In genomic region chr7:135234727-135235126, GRCh38 we compare ENCODE assay signal across 35 cellular contexts. TPM values are rescaled to one million over a fixed set of nuclear protein-coding genes. Genes with fewer than 3 reads are reported as not detected.
"Had no signal": no experiment of that assay in that cellular context is flagged by ENCODE, and none has a peak within 500 bp of the region (broad histone marks: within the 10 kb centered on the region; RNA-seq: fewer than 3 reads in every experiment).

No MANE protein-coding gene starts in this region.

- H3K4me3 Mint-ChIP-seq: natural killer cell treated with Interleukin-12 subunit alpha and Interleukin-12 subunit beta and Interleukin-15 and Interleukin-18, amount 100 ng/mL, for 72 hours; nephron progenitor cell; neural crest cell; stimulated activated memory B cell treated with anti-CD40 and anti-IgM and Interleukin-4, amounts not matched to agents 10 μg/mL and 1 μg/mL and 100 μg/mL, for 72 hours; stimulated activated naive CD8-positive, alpha-beta T cell treated with anti-CD3 and anti-CD28 coated beads, Interleukin-15, amount 100 ng/mL, for 72 hours; type B pancreatic cell had no signal

- H3K27ac Mint-ChIP-seq: naive thymus-derived CD8-positive, alpha-beta T cell; natural killer cell treated with Interleukin-12 subunit alpha and Interleukin-12 subunit beta and Interleukin-15 and Interleukin-18, amount 100 ng/mL, for 72 hours; nephron progenitor cell; progenitor cell of endocrine pancreas; stimulated activated memory B cell treated with anti-CD40 and anti-IgM and Interleukin-4, amounts not matched to agents 10 μg/mL and 1 μg/mL and 100 μg/mL, for 72 hours; stimulated activated naive CD8-positive, alpha-beta T cell treated with anti-CD3 and anti-CD28 coated beads, Interleukin-15, amount 100 ng/mL, for 72 hours; type B pancreatic cell had no signal

- H3K9ac ChIP-seq: parathyroid adenoma had no signal

- H3K9me3 ChIP-seq: neutrophil, ovary, psoas muscle, right lobe of liver, spleen, suprapubic skin, testis, tibial artery, transverse colon, upper lobe of right lung, uterus had no signal

- H3K27me3 ChIP-seq: neutrophil, ovary, right lobe of liver, suprapubic skin, testis, tibial artery, transverse colon, upper lobe of right lung, uterus had no signal

- H3K4me2 ChIP-seq: smooth muscle cell had no signal

- DNase-seq: naive thymus-derived CD8-positive, alpha-beta T cell; nephron progenitor cell; nucleus accumbens; ovary; psoas muscle; right cardiac atrium; right lobe of liver; spleen; stimulated activated CD4-positive, alpha-beta T cell treated with anti-CD3 and anti-CD28 coated beads, Interleukin-12 subunit alpha, Interleukin-12 subunit beta, amount 100 ng/mL, for 4 hours; stimulated activated CD4-positive, alpha-beta T cell treated with anti-CD3 and anti-CD28 coated beads, Interleukin-1b, Interleukin-23, amount 100 ng/mL, for 48 hours; stimulated activated CD4-positive, alpha-beta T cell treated with anti-CD3 and anti-CD28 coated beads, Interleukin-4, amount 100 ng/mL, for 1 hour; stimulated activated CD4-positive, alpha-beta T cell treated with anti-CD3 and anti-CD28 coated beads, Interleukin-4, amount 100 ng/mL, for 4 hours; stimulated activated CD8-positive, alpha-beta memory T cell treated with anti-CD3 and anti-CD28 coated beads, Interleukin-4, amount 100 ng/mL, for 48 hours; stimulated activated naive CD4-positive, alpha-beta T cell; stimulated activated naive CD8-positive, alpha-beta T cell treated with anti-CD3 and anti-CD28 coated beads, Interleukin-15, amount 100 ng/mL, for 72 hours; stimulated activated naive CD8-positive, alpha-beta T cell treated with anti-CD3 and anti-CD28 coated beads, Interleukin-15, Interleukin-2, amounts not matched to agents 100 U/mL and 50 U/mL, for 24 hours; substantia nigra; testis; tibial artery; transverse colon; upper lobe of right lung; uterus had no signal

- ATAC-seq: naive thymus-derived CD8-positive, alpha-beta T cell; natural killer cell treated with Interleukin-12 subunit alpha and Interleukin-12 subunit beta and Interleukin-15 and Interleukin-18, amount 100 ng/mL, for 72 hours; psoas muscle; right cardiac atrium; stimulated activated memory B cell treated with anti-CD40 and anti-IgM and Interleukin-4, amounts not matched to agents 10 μg/mL and 1 μg/mL and 100 μg/mL, for 72 hours; stimulated activated naive CD8-positive, alpha-beta T cell treated with anti-CD3 and anti-CD28 coated beads, Interleukin-15, amount 100 ng/mL, for 72 hours; stimulated activated naive CD8-positive, alpha-beta T cell treated with anti-CD3 and anti-CD28 coated beads, Interleukin-15, Interleukin-2, amounts not matched to agents 100 U/mL and 50 U/mL, for 24 hours; upper lobe of right lung had no signal

- H3K4me1 ChIP-seq: parathyroid adenoma, psoas muscle, right lobe of liver, suprapubic skin, testis, tibial artery, transverse colon, upper lobe of right lung, uterus had no signal

- H2AFZ ChIP-seq: parathyroid adenoma had no signal

- H3K27ac ChIP-seq: neutrophil, ovary, parathyroid adenoma, psoas muscle, right lobe of liver, skin epidermis, spleen, suprapubic skin, testis, tibial artery, transverse colon, upper lobe of right lung, uterus had no signal

- H3K36me3 ChIP-seq: neutrophil, ovary, right lobe of liver, spleen, suprapubic skin, tibial artery, transverse colon, upper lobe of right lung, uterus had no signal

- H3K36me3 Mint-ChIP-seq: naive thymus-derived CD8-positive, alpha-beta T cell; natural killer cell treated with Interleukin-12 subunit alpha and Interleukin-12 subunit beta and Interleukin-15 and Interleukin-18, amount 100 ng/mL, for 72 hours; stimulated activated memory B cell treated with anti-CD40 and anti-IgM and Interleukin-4, amounts not matched to agents 10 μg/mL and 1 μg/mL and 100 μg/mL, for 72 hours; type B pancreatic cell had no signal

- H3K4me3 ChIP-seq: ovary, psoas muscle, right lobe of liver, skin epidermis, smooth muscle cell, spleen, suprapubic skin, testis, tibial artery, transverse colon, upper lobe of right lung, uterus had no signal

- H3K27me3 Mint-ChIP-seq: stimulated activated naive CD8-positive, alpha-beta T cell treated with anti-CD3 and anti-CD28 coated beads, Interleukin-15, amount 100 ng/mL, for 72 hours; type B pancreatic cell had no signal

- H3K79me2 ChIP-seq: parathyroid adenoma had no signal

- H3K9me3 Mint-ChIP-seq: naive thymus-derived CD8-positive, alpha-beta T cell; natural killer cell treated with Interleukin-12 subunit alpha and Interleukin-12 subunit beta and Interleukin-15 and Interleukin-18, amount 100 ng/mL, for 72 hours; nephron progenitor cell; neural crest cell; stimulated activated memory B cell treated with anti-CD40 and anti-IgM and Interleukin-4, amounts not matched to agents 10 μg/mL and 1 μg/mL and 100 μg/mL, for 72 hours; type B pancreatic cell had no signal

RNA-seq across cellular contexts. Expression of gene STRA8, which starts 1.1 kb away (rescaled TPM):
- total RNA-seq: naive thymus-derived CD8-positive, alpha-beta T cell; natural killer cell treated with Interleukin-12 subunit alpha and Interleukin-12 subunit beta and Interleukin-15 and Interleukin-18, amount 100 ng/mL, for 72 hours; neural crest cell; omental fat pad; ovary; progenitor cell of endocrine pancreas; psoas muscle; renal cortical epithelial cell; right cardiac atrium; right lobe of liver; smooth muscle cell; spleen; transverse colon; upper lobe of right lung; urinary bladder; uterus had no signal
- polyA plus RNA-seq: naive thymus-derived CD8-positive, alpha-beta T cell; ovary; psoas muscle; right cardiac atrium; smooth muscle cell; spleen; urinary bladder had no signal
